Comparison of ENCODE assay signal across 9 cellular contexts in genomic region chr1:11690669-11691301, GRCh38. TPM values are rescaled to one million over a fixed set of nuclear protein-coding genes. Genes with fewer than 3 reads are reported as not detected.
DNase-seq lines count a peak whose midpoint lies in the region; ATAC-seq and TF ChIP-seq lines count a peak whose summit lies in the region.
"Had no signal": no experiment of that assay in that cellular context is flagged by ENCODE, and none has a peak within 500 bp of the region (broad histone marks: within the 10 kb centered on the region; RNA-seq: fewer than 3 reads in every experiment).

No MANE protein-coding gene starts in this region.

- H3K4me1 Mint-ChIP-seq in activated naive CD4-positive, alpha-beta T cell treated with anti-CD3 and anti-CD28 coated beads, Interleukin-2, amount 50 U/mL, for 24 hours = peaks cover 26% of the 10 kb centered on the region
- H3K4me1 Mint-ChIP-seq in activated T-cell treated with anti-CD3 and anti-CD28 coated beads, Interleukin-2, amount 50 U/mL, for 72 hours (ENCODE audit: low read depth) = peaks cover 13% of the 10 kb centered on the region

- H3K4me1 ChIP-seq in tibial nerve = peaks cover 0 to 33% (median 19%) of the 10 kb centered on the region in 4 donors

- H3K36me3 ChIP-seq in tibial nerve = no peaks in the 10 kb centered on the region

- no peak for DNase-seq in activated naive CD4-positive, alpha-beta T cell treated with Interleukin-2 at 50 U/mL for 16 hours
- DNase-seq in activated T-cell treated with anti-CD3 and anti-CD28 coated beads, Interleukin-2, amount 50 U/mL, for 72 hours = no peak
- DNase-seq in left kidney (ENCODE audit: low read depth, low spot score) (peak; percentile 93), tibial nerve (ENCODE audit: low spot score in 2 of 2) (no peak), posterior vena cava (ENCODE audit: low spot score) (no peak)
- DNase-seq: stimulated activated CD4-positive, alpha-beta T cell treated with anti-CD3 and anti-CD28 coated beads, Interleukin-4, amount 100 ng/mL, for 1 hour had no signal

- peak overlapping the region; percentile 70 for H3K4me3 Mint-ChIP-seq in activated naive CD4-positive, alpha-beta T cell treated with anti-CD3 and anti-CD28 coated beads, Interleukin-2, amount 50 U/mL, for 24 hours
- H3K4me3 Mint-ChIP-seq in activated T-cell treated with anti-CD3 and anti-CD28 coated beads, Interleukin-2, amount 50 U/mL, for 72 hours = peak overlapping the region; percentile 71 to 74

- peaks cover 25% of the 10 kb centered on the region for H3K27me3 Mint-ChIP-seq in activated naive CD4-positive, alpha-beta T cell treated with anti-CD3 and anti-CD28 coated beads, Interleukin-2, amount 50 U/mL, for 24 hours
- peaks cover 55% of the 10 kb centered on the region for H3K27me3 Mint-ChIP-seq in activated T-cell treated with anti-CD3 and anti-CD28 coated beads, Interleukin-2, amount 50 U/mL, for 72 hours (ENCODE audit: low read depth)

- TF ChIP-seq CTCF in tibial nerve (IDR thresholded peaks at IDR 0.05) = no peak

- H3K4me3 ChIP-seq in tibial nerve = peak overlapping the region in 3 of 4 donors; percentile 2 to 44 (median 4)

- WGBS in tibial nerve, 2 donors = 3 to 7% methylated on average over 35 to 36 of the region's 54 CpGs

- intact Hi-C loops in posterior vena cava (cut with DNase I) = no loop called here

- H3K9me3 ChIP-seq in tibial nerve = no peaks in the 10 kb centered on the region

- H3K9me3 Mint-ChIP-seq in activated naive CD4-positive, alpha-beta T cell treated with anti-CD3 and anti-CD28 coated beads, Interleukin-2, amount 50 U/mL, for 24 hours = no peaks in the 10 kb centered on the region
- no peaks in the 10 kb centered on the region for H3K9me3 Mint-ChIP-seq in activated T-cell treated with anti-CD3 and anti-CD28 coated beads, Interleukin-2, amount 50 U/mL, for 72 hours

- no peak for ATAC-seq in activated T-cell treated with anti-CD3 and anti-CD28 coated beads, Interleukin-2, amount 50 U/mL, for 72 hours (replicated peaks in 1 of 2)
- ATAC-seq in GM18868 (IDR thresholded peaks at IDR 0.05; ENCODE audit: unreplicated experiment) = no peak
- ATAC-seq in GM18511 (IDR thresholded peaks at IDR 0.05; ENCODE audit: unreplicated experiment) = no peak

- H3K27ac ChIP-seq in tibial nerve = peak overlapping the region in 1 of 4 donors; percentile 5

- no peak for TF ChIP-seq POLR2A in tibial nerve (IDR thresholded peaks at IDR 0.05)

- H3K27ac Mint-ChIP-seq in activated naive CD4-positive, alpha-beta T cell treated with anti-CD3 and anti-CD28 coated beads, Interleukin-2, amount 50 U/mL, for 24 hours = no peak overlapping the region
- no peak overlapping the region for H3K27ac Mint-ChIP-seq in activated T-cell treated with anti-CD3 and anti-CD28 coated beads, Interleukin-2, amount 50 U/mL, for 72 hours

- no peaks in the 10 kb centered on the region for H3K36me3 Mint-ChIP-seq in activated naive CD4-positive, alpha-beta T cell treated with anti-CD3 and anti-CD28 coated beads, Interleukin-2, amount 50 U/mL, for 24 hours
- H3K36me3 Mint-ChIP-seq in activated T-cell treated with anti-CD3 and anti-CD28 coated beads, Interleukin-2, amount 50 U/mL, for 72 hours (ENCODE audit: insufficient read depth in 2 of 2) = peaks cover 0 to 2% of the 10 kb centered on the region in 2 donors

- H3K27me3 ChIP-seq in tibial nerve = peaks cover 0 to 41% of the 10 kb centered on the region in 2 donors

- TF ChIP-seq EP300 in tibial nerve (IDR thresholded peaks at IDR 0.05) = no peak

RNA-seq across cellular contexts. Expression of gene DRAXIN, which starts 0.7 kb away (rescaled TPM):
- under 1 TPM; 0.12 to 0.30 TPM for total RNA-seq in activated T-cell treated with anti-CD3 and anti-CD28 coated beads, Interleukin-2, amount 50 U/mL, for 72 hours
- 1 to 10 TPM in 1 of 4 donors, under 1 TPM in 2, not detected in 1; under 0.01 to 1.2 (median 0.20) TPM for total RNA-seq in tibial nerve
- under 1 TPM; 0.05 to 0.09 TPM for total RNA-seq in posterior vena cava

RNA-seq across cellular contexts. Expression of gene MAD2L2, which starts 9.8 kb away (rescaled TPM):
- 10 to 100 TPM; 76.5 to 78.7 TPM for total RNA-seq in activated T-cell treated with anti-CD3 and anti-CD28 coated beads, Interleukin-2, amount 50 U/mL, for 72 hours
- total RNA-seq in tibial nerve = 10 to 100 TPM; 28.2 to 56.1 (median 32.3) TPM
- total RNA-seq in posterior vena cava = 10 to 100 TPM; 18.4 to 22.6 TPM

RNA-seq across cellular contexts. Expression of gene FBXO6, which starts 26.8 kb away (rescaled TPM):
- 10 to 100 TPM; 10.9 to 11.3 TPM for total RNA-seq in activated T-cell treated with anti-CD3 and anti-CD28 coated beads, Interleukin-2, amount 50 U/mL, for 72 hours
- 10 to 100 TPM in 3 of 4 donors, 1 to 10 TPM in 1; 9.6 to 18.2 (median 13.8) TPM for total RNA-seq in tibial nerve
- 1 to 10 TPM; 5.5 to 6.0 TPM for total RNA-seq in posterior vena cava

RNA-seq across cellular contexts. Expression of gene FBXO44, which starts 36.1 kb away (rescaled TPM):
- 10 to 100 TPM; 24.8 to 30.3 TPM for total RNA-seq in activated T-cell treated with anti-CD3 and anti-CD28 coated beads, Interleukin-2, amount 50 U/mL, for 72 hours
- 10 to 100 TPM; 24.1 to 59.4 (median 35.7) TPM for total RNA-seq in tibial nerve
- total RNA-seq in posterior vena cava = 10 to 100 TPM; 11.6 to 14.1 TPM

RNA-seq across cellular contexts. Expression of gene FBXO2, which starts 36.6 kb away (rescaled TPM):
- total RNA-seq in activated T-cell treated with anti-CD3 and anti-CD28 coated beads, Interleukin-2, amount 50 U/mL, for 72 hours = 1 to 10 TPM; 1.9 to 3.9 TPM
- total RNA-seq in tibial nerve (10 to 100 TPM in 3 of 4 donors, 1 to 10 TPM in 1; 7.5 to 21.0 (median 15.6) TPM), posterior vena cava (1 to 10 TPM; 1.9 to 3.0 TPM)
